ENCODE assay signal across 23 cellular contexts in genomic region chr7:5348134-5349004, GRCh38.
DNase-seq lines count a peak whose midpoint lies in the region; ATAC-seq and TF ChIP-seq lines count a peak whose summit lies in the region.
"Had no signal": no experiment of that assay in that cellular context is flagged by ENCODE, and none has a peak within 500 bp of the region (broad histone marks: within the 10 kb centered on the region; RNA-seq: fewer than 3 reads in every experiment).

No MANE protein-coding gene starts in this region.

- peaks cover 4% of the 10 kb centered on the region for H3F3A ChIP-seq in SK-N-SH (replicated peaks; ENCODE audit: insufficient read depth)

- H3K9ac ChIP-seq in SK-N-SH (no peak overlapping the region), adipocyte (ENCODE audit: low read length) (peak overlapping the region; percentile 51)

- peaks cover 44 to 57% of the 10 kb centered on the region in 2 experiments for H3K36me3 ChIP-seq in SK-N-SH (replicated peaks in 1 of 2; ENCODE audit: control insufficient read depth in 1 of 2, insufficient read depth in 2 of 2, low read length in 1 of 2)
- H3K36me3 ChIP-seq in adipocyte (ENCODE audit: control insufficient read depth, insufficient read depth, low read length, severe bottlenecking), result peaks cover 32% of the 10 kb centered on the region

- CTCF ChIA-PET in SK-N-SH (lab: Yijun Ruan, JAX), result no interaction called here

- no peaks in the 10 kb centered on the region for H3K9me3 ChIP-seq in SK-N-SH
- H3K9me3 ChIP-seq in adipocyte (ENCODE audit: control insufficient read depth, low read length), result no peaks in the 10 kb centered on the region
- H3K9me3 ChIP-seq: prostate gland had no signal

- WGBS in SK-N-SH (ENCODE audit: low lambda C conversion rate), result 98% methylated on average over 21 of the region's 21 CpGs

- no peak for TF ChIP-seq RAD21 in SK-N-SH (IDR thresholded peaks at IDR 0.05; ENCODE audit: low read length)

- H3K9me2 ChIP-seq in SK-N-SH, result no peaks in the 10 kb centered on the region

- H3K4me3 ChIP-seq in SK-N-SH (ENCODE audit: low read depth in 2 of 2, low read length in 1 of 2), result no peak overlapping the region
- no peak overlapping the region for H3K4me3 ChIP-seq in adipocyte (ENCODE audit: low read length)
- no peak overlapping the region for H3K4me3 ChIP-seq in retinal pigment epithelial cell (ENCODE audit: low read length)
- H3K4me3 ChIP-seq: adrenal gland, prostate gland, smooth muscle cell had no signal

- no peak for TF ChIP-seq EP300 in SK-N-SH (IDR thresholded peaks at IDR 0.05; ENCODE audit: borderline replicate concordance in 1 of 2, low read depth in 1 of 2, low read length in 1 of 2)

- no peaks in the 10 kb centered on the region for H3K27me3 ChIP-seq in SK-N-SH (ENCODE audit: insufficient read depth)
- H3K27me3 ChIP-seq in adipocyte (replicated peaks; ENCODE audit: control insufficient read depth, insufficient read depth, low read length), result no peaks in the 10 kb centered on the region
- H3K27me3 ChIP-seq: adrenal gland, brain microvascular endothelial cell had no signal

- H3K79me2 ChIP-seq in SK-N-SH (ENCODE audit: insufficient read depth), result peaks cover 71% of the 10 kb centered on the region

- H3K27ac ChIP-seq in SK-N-SH (ENCODE audit: low read depth in 2 of 2, low read length in 1 of 2), result no peak overlapping the region
- H3K27ac ChIP-seq: brain microvascular endothelial cell, prostate gland had no signal

- 0 out of 4 replicates have a peak, but pooled peaks cover 0 to 5% of the 10 kb centered on the region in 2 experiments for H3K4me1 ChIP-seq in SK-N-SH (ENCODE audit: control insufficient read depth in 1 of 2, insufficient read depth in 2 of 2, low read depth in 1 of 2, low read length in 1 of 2)
- peaks cover 8% of the 10 kb centered on the region for H3K4me1 ChIP-seq in adipocyte (ENCODE audit: control insufficient read depth, insufficient read depth, low read length)
- H3K4me1 ChIP-seq: adrenal gland had no signal

- TF ChIP-seq CTCF in SK-N-SH (IDR thresholded peaks at IDR 0.05) (no peak), retinal pigment epithelial cell (conservative IDR thresholded peaks at IDR 0.05; ENCODE audit: low read depth, low read length) (peak; percentile 8)

- H3K4me2 ChIP-seq in SK-N-SH, result no peak overlapping the region
- H3K4me2 ChIP-seq: smooth muscle cell had no signal

- H4K20me1 ChIP-seq in SK-N-SH (ENCODE audit: insufficient read depth), result peaks cover 42% of the 10 kb centered on the region

- peak; percentile 34 for DNase-seq in SK-N-SH
- DNase-seq in adipocyte (ENCODE audit: low read depth), result no peak
- DNase-seq in left lobe of liver (ENCODE audit: low spot score), result no peak
- DNase-seq in retinal pigment epithelial cell (ENCODE audit: low read depth), result no peak
- DNase-seq in UCSD-AML1 (lab: John Stamatoyannopoulos, UW; ENCODE audit: unreplicated experiment), result no peak
- DNase-seq: 8988T; activated CD8-positive, alpha-beta T cell treated with anti-CD3 and anti-CD28 coated beads for 36 hours; adrenal gland; brain microvascular endothelial cell; CD8-positive, alpha-beta T cell; DMS 273 treated with DMSO at 0.1 percent for 48 hours; effector CD8-positive, alpha-beta T cell; foreskin melanocyte; hippocampal formation; Kasumi-1; MV-4-11; NCI-H524 treated with DMSO at 0.1 percent for 48 hours had no signal

- no peak for ATAC-seq in SK-N-SH treated with all-trans-retinoic acid at 6 μM for 48 hours
- peak; percentile 47 for ATAC-seq in left lobe of liver
- no peak for ATAC-seq in HG03565 (IDR thresholded peaks at IDR 0.05; ENCODE audit: unreplicated experiment)
- ATAC-seq in GM18873 (IDR thresholded peaks at IDR 0.05; ENCODE audit: low FRiP score, unreplicated experiment), result no peak
- ATAC-seq: activated CD4-positive, CD25-positive, alpha-beta regulatory T cell treated with anti-CD3 and anti-CD28 coated beads, Interleukin-2, amount 50 U/mL, for 24 hours; activated CD8-positive, alpha-beta T cell treated with anti-CD3 and anti-CD28 coated beads for 36 hours; CD8-positive, alpha-beta T cell had no signal

- no peak overlapping the region for H2AFZ ChIP-seq in SK-N-SH (ENCODE audit: low read depth)

- POLR2A ChIA-PET in SK-N-SH (lab: Yijun Ruan, JAX), result no interaction called here

TF ChIP-seq in SK-N-SH, 30 proteins besides CTCF, POLR2A, EP300 and RAD21 (continues in another document):
- TF ChIP-seq ZBTB33 (IDR thresholded peaks at IDR 0.05; ENCODE audit: borderline replicate concordance, low read depth) (no peak), ELF1 (IDR thresholded peaks at IDR 0.05) (no peak), RCOR1 (IDR thresholded peaks at IDR 0.05; ENCODE audit: low read length) (no peak), SMC3 (IDR thresholded peaks at IDR 0.05; ENCODE audit: low read depth, low read length) (no peak), YY1 (IDR thresholded peaks at IDR 0.05; ENCODE audit: low read depth) (no peak), FOXJ3 (CRISPR knock-in tag; IDR thresholded peaks at IDR 0.05) (no peak), JUND (IDR thresholded peaks at IDR 0.05) (no peak), MEF2A (IDR thresholded peaks at IDR 0.05; ENCODE audit: borderline replicate concordance, low read depth) (no peak), PBX3 (IDR thresholded peaks at IDR 0.05) (no peak)

TF ChIP-seq in SK-N-SH treated with all-trans-retinoic acid at 6 μM for 48 hours, 23 proteins besides CTCF, POLR2A, EP300 and RAD21 (continues in another document):
- TF ChIP-seq TSHZ2 (CRISPR knock-in tag; IDR thresholded peaks at IDR 0.05), result no peak
- TF ChIP-seq PATZ1 (CRISPR knock-in tag; IDR thresholded peaks at IDR 0.05; ENCODE audit: borderline replicate concordance), result no peak
- no peak for TF ChIP-seq ZNF8 (CRISPR knock-in tag; IDR thresholded peaks at IDR 0.05)
- no peak for TF ChIP-seq CREB5 (CRISPR knock-in tag; IDR thresholded peaks at IDR 0.05; ENCODE audit: low read depth)
- no peak for TF ChIP-seq ZC3H10 (CRISPR knock-in tag; IDR thresholded peaks at IDR 0.05)
- no peak for TF ChIP-seq ARNTL (CRISPR knock-in tag; IDR thresholded peaks at IDR 0.05; ENCODE audit: borderline replicate concordance, low read depth)
- no peak for TF ChIP-seq CSDC2 (CRISPR knock-in tag; IDR thresholded peaks at IDR 0.05)
- TF ChIP-seq OSR1 (CRISPR knock-in tag; IDR thresholded peaks at IDR 0.05), result no peak
- TF ChIP-seq ZNF565 (CRISPR knock-in tag; conservative IDR thresholded peaks at IDR 0.05; ENCODE audit: low read depth), result no peak
